In the genomic region with DNA sequence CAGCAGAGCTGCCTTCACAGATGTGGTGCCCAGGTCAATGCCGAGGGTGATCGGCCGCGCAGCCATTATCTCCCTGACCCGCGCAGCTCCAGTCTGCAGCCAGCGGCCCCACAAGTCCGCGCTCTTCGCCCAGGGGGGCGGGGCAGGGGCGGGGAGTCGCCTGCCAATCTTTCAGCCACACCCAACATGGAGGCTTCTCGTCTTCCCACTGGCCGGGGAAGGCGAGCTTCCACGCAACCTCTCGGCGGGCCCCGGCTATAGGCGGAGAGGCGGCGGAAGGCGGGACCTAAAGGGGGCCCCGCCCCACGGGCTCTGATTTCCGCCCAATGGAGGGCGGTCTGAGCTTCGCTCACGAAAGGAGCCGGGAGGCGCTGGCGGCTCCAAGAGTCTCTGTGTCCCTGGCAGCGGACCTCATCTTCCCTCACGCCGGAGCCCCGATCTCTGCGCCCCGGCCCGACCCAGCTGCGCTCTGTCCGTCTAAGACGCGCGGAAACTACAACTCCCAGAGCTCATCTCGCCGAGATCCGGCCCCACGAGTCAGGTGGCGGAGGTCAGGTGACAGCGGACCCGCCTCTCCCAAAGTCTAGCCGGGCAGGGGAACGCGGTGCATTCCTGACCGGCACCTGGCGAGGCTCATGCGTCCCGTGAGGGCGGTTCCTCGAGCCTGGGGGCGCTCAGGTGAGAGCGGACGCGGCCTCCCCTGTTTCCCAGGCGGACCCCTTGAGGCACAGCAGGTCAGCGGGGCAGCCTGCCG, we compare ENCODE assay signal across 1 cellular context.
TF ChIP-seq lines count a peak whose summit lies in the region.

TSS of gene CTNS (plus strand) at position 607 of the 754 bp plus-strand sequence. CDS start 3,447 bp downstream, outside the sequence.
A gene with protein sequence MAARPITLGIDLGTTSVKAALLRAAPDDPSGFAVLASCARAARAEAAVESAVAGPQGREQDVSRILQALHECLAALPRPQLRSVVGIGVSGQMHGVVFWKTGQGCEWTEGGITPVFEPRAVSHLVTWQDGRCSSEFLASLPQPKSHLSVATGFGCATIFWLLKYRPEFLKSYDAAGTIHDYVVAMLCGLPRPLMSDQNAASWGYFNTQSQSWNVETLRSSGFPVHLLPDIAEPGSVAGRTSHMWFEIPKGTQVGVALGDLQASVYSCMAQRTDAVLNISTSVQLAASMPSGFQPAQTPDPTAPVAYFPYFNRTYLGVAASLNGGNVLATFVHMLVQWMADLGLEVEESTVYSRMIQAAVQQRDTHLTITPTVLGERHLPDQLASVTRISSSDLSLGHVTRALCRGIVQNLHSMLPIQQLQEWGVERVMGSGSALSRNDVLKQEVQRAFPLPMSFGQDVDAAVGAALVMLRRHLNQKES (minus strand): TSS at position 97 of the 754 bp plus-strand sequence. CDS start 31 bp downstream, at position 66.

TF ChIP-seq in WTC11, 78 proteins besides CTCF, POLR2A, EP300 and RAD21 (continued from another document):
- TF ChIP-seq, protein P1, sequence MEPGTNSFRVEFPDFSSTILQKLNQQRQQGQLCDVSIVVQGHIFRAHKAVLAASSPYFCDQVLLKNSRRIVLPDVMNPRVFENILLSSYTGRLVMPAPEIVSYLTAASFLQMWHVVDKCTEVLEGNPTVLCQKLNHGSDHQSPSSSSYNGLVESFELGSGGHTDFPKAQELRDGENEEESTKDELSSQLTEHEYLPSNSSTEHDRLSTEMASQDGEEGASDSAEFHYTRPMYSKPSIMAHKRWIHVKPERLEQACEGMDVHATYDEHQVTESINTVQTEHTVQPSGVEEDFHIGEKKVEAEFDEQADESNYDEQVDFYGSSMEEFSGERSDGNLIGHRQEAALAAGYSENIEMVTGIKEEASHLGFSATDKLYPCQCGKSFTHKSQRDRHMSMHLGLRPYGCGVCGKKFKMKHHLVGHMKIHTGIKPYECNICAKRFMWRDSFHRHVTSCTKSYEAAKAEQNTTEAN (CRISPR knock-in tag; IDR thresholded peaks at IDR 0.05) = 0 out of 2 replicates have a peak, but pooled peaks have one; percentile 23
- TF ChIP-seq AR (CRISPR knock-in tag; IDR thresholded peaks at IDR 0.05) (no peak), EMX1 (CRISPR knock-in tag; IDR thresholded peaks at IDR 0.05) (no peak), GTF2I (CRISPR knock-in tag; conservative IDR thresholded peaks at IDR 0.05) (no peak)
TF ChIP-seq in WTC11: peak in this region for 22.
